ENCODE assay signal across 1 cellular context in the genomic region with DNA sequence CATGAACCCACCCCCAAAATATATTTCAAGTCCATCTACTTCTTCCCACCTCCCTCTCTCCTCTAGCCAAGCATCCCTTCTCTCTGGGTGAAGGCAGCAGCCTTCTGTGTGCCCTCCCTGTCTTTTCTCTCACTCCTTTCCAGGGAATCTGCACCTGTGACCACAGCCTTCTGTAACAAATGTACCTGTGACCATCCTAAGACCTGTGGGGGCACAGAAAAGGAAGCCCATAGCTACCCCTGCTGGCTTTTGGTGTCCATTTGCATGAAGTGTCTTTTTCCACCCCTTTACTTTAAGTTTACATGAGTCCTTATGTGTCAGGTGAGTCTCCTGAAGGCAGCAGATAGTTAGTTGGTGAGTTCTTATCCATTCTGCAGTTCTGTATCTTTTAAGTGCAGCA.
TF ChIP-seq lines count a peak whose summit lies in the region.

No MANE protein-coding gene starts in this region.

TF ChIP-seq in HepG2, 621 proteins besides CTCF, POLR2A, EP300 and RAD21 (continued from another document):
- TF ChIP-seq ZNF503 (CRISPR knock-in tag; IDR thresholded peaks at IDR 0.05): no peak
TF ChIP-seq in HepG2: peak in this region for 2.
